12 cellular contexts compared by ENCODE assay signal in the genomic region with DNA sequence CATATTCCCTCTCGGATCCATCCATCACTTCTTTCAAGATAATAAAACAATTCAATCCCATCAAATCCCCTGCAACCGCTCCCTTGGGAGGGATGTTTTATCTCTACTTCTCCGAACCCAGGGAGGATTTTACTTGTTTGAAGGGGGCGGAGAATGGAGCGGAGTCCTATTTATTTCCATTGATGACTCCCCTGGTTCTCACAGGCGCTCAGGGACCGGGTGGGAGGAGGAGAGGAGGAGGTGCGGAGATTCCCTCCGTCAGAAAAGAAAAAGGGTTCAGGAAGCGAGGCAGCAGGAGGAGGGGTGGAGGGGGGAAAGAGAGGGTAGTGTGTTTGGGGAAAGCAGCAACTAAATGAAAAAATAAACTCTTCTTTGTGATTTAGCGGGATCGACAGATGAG. TPM values are rescaled to one million over a fixed set of nuclear protein-coding genes. Genes with fewer than 3 reads are reported as not detected.
DNase-seq lines count a peak whose midpoint lies in the region; ATAC-seq, FAIRE-seq and TF ChIP-seq lines count a peak whose summit lies in the region.
"Had no signal": no experiment of that assay in that cellular context is flagged by ENCODE, and none has a peak within 500 bp of the region (broad histone marks: within the 10 kb centered on the region; RNA-seq: fewer than 3 reads in every experiment).

No MANE protein-coding gene starts in this region.

- POLR2A ChIA-PET in T-cell (lab: Charles Lee) = no interaction called here

- H2BK12ac ChIP-seq in trophoblast cell (ENCODE audit: low read length) = no peak overlapping the region

- no peak for FAIRE-seq in pancreas (lab: Jason Lieb, UNC)
- FAIRE-seq: G401.6 had no signal

- peaks cover 50 to 58% of the 10 kb centered on the region in 2 donors for H3K27me3 Mint-ChIP-seq in T-cell

- H2AFZ ChIP-seq in trophoblast cell (ENCODE audit: insufficient read depth, low read length, poor library complexity) = no peak overlapping the region

- no peak overlapping the region for H2BK120ac ChIP-seq in trophoblast cell (ENCODE audit: insufficient read depth, low read length, poor library complexity)

- intact Hi-C loops in left ventricle myocardium inferior (cut with micrococcal nuclease) = no loop called here
- intact Hi-C loops in pancreas (cut with DNase I) = no loop called here

- H3K79me1 ChIP-seq in trophoblast cell (ENCODE audit: low read length) = peaks cover 11% of the 10 kb centered on the region

- H3K14ac ChIP-seq in trophoblast cell (ENCODE audit: low read length) = no peak overlapping the region

- DNase-seq in T-cell = no peak
- DNase-seq in left ventricle myocardium inferior = no peak
- no peak for DNase-seq in trophoblast cell
- no peak for DNase-seq in NCI-H748 treated with DMSO at 0.1 percent for 48 hours (lab: John Stamatoyannopoulos, UW)
- no peak for DNase-seq in SKM-1 treated with dmso at 0.1 percent for 144 hours (lab: John Stamatoyannopoulos, UW; ENCODE audit: unreplicated experiment)
- no peak for DNase-seq in pancreas
- DNase-seq: kidney glomerular epithelial cell; stimulated activated CD4-positive, alpha-beta T cell treated with anti-CD3 and anti-CD28 coated beads, Interleukin-1b, Interleukin-23, amount 100 ng/mL, for 48 hours had no signal

- peaks cover 9% of the 10 kb centered on the region for H3K79me2 ChIP-seq in trophoblast cell (ENCODE audit: control insufficient read depth, insufficient read depth, low read length, poor library complexity)

- 100% methylated on average over 1 of the region's 12 CpGs for WGBS in trophoblast cell (ENCODE audit: extremely low coverage, insufficient coverage, insufficient read length)
- WGBS in pancreas, 2 donors = 81 to 86% methylated on average over 12 of the region's 12 CpGs

- H3K4me1 ChIP-seq in ES-I3 (ENCODE audit: insufficient read depth, low read length) = 0 out of 2 replicates have a peak, but pooled peaks cover 8% of the 10 kb centered on the region
- peaks cover 26% of the 10 kb centered on the region for H3K4me1 ChIP-seq in left ventricle myocardium inferior
- peaks cover 2 to 5% of the 10 kb centered on the region in 2 experiments for H3K4me1 ChIP-seq in trophoblast cell (ENCODE audit: control insufficient read depth in 1 of 2, insufficient read depth in 2 of 2, low read length in 2 of 2)
- H3K4me1 ChIP-seq in pancreas = peaks cover 0 to 12% (median 5%) of the 10 kb centered on the region in 3 donors

- no peak overlapping the region for H4K12ac ChIP-seq in trophoblast cell (ENCODE audit: low read depth, low read length)

- no peak overlapping the region for H3K4ac ChIP-seq in trophoblast cell (ENCODE audit: low read depth, low read length)

- H3K9me3 ChIP-seq in ES-I3 (ENCODE audit: control insufficient read depth, insufficient read depth, low read length) (no peaks in the 10 kb centered on the region), left ventricle myocardium inferior (replicated peaks) (no peaks in the 10 kb centered on the region), trophoblast cell (ENCODE audit: insufficient read depth, low read depth, low read length) (no peaks in the 10 kb centered on the region), pancreas (no peaks in the 10 kb centered on the region)

- H3K36me3 ChIP-seq in ES-I3 (ENCODE audit: insufficient read depth, low read length) (no peaks in the 10 kb centered on the region), left ventricle myocardium inferior (no peaks in the 10 kb centered on the region), trophoblast cell (ENCODE audit: control insufficient read depth in 1 of 2, insufficient read depth in 2 of 2, low read length in 2 of 2) (no peaks in the 10 kb centered on the region), pancreas (no peaks in the 10 kb centered on the region)

- CTCF ChIA-PET in T-cell (lab: Charles Lee) = no interaction called here

- H4K91ac ChIP-seq in trophoblast cell (ENCODE audit: low read depth, low read length) = no peak overlapping the region

- no peak overlapping the region for H3K18ac ChIP-seq in trophoblast cell (ENCODE audit: low read length)

- no peak overlapping the region for H2AK5ac ChIP-seq in trophoblast cell (ENCODE audit: low read length)

- no peak overlapping the region for H2BK5ac ChIP-seq in trophoblast cell (ENCODE audit: low read depth, low read length, poor library complexity)

- no peak overlapping the region for H3K23ac ChIP-seq in trophoblast cell (ENCODE audit: low read length)

- TF ChIP-seq CTCF in left ventricle myocardium inferior (IDR thresholded peaks at IDR 0.05; ENCODE audit: borderline replicate concordance) (no peak), pancreas (IDR thresholded peaks at IDR 0.05) (no peak)

- peak overlapping the region; percentile 80 for H3K4me3 ChIP-seq in left ventricle myocardium inferior
- H3K4me3 ChIP-seq in trophoblast cell (ENCODE audit: low read depth, low read length) = peak overlapping the region; percentile 63
- no peak overlapping the region for H3K4me3 ChIP-seq in pancreas

- H4K8ac ChIP-seq in trophoblast cell (ENCODE audit: low read depth, low read length) = no peak overlapping the region

- no peak overlapping the region for H3K27ac Mint-ChIP-seq in T-cell

- H3K36me3 Mint-ChIP-seq in T-cell = no peaks in the 10 kb centered on the region

- peak overlapping the region; percentile 82 for H3K27ac ChIP-seq in left ventricle myocardium inferior (replicated peaks)
- no peak overlapping the region for H3K27ac ChIP-seq in trophoblast cell (ENCODE audit: low read depth, low read length)
- H3K27ac ChIP-seq in pancreas = no peak overlapping the region
- H3K27ac ChIP-seq: VCaP had no signal

- H3K27me3 ChIP-seq in left ventricle myocardium inferior (ENCODE audit: low read depth) (peaks cover 11% of the 10 kb centered on the region), trophoblast cell (ENCODE audit: insufficient read depth, low read length) (peaks cover 19% of the 10 kb centered on the region), pancreas (peaks cover 0 to 7% (median 0%) of the 10 kb centered on the region in 4 donors)

- ATAC-seq in T-cell (replicated peaks in 1 of 4) = no peak
- ATAC-seq in activated CD4-positive, CD25-positive, alpha-beta regulatory T cell treated with anti-CD3 and anti-CD28 coated beads, Interleukin-2, amount 50 U/mL, for 24 hours = no peak
- ATAC-seq in pancreas = no peak

- H3K9ac ChIP-seq in ES-I3 (ENCODE audit: low read depth, low read length) (peak overlapping the region; percentile 90; the same call in 1 of the 2 replicates), trophoblast cell (ENCODE audit: low read length) (no peak overlapping the region)

- H3K4me1 Mint-ChIP-seq in T-cell = peaks cover 18 to 31% (median 28%) of the 10 kb centered on the region in 3 donors

- peak overlapping the region; percentile 86 for H3K4me2 ChIP-seq in trophoblast cell (ENCODE audit: low read length)

- peak overlapping the region in 2 of 3 donors; percentile 78 to 90 for H3K4me3 Mint-ChIP-seq in T-cell

- H3K9me3 Mint-ChIP-seq in T-cell = no peaks in the 10 kb centered on the region

RNA-seq across cellular contexts. Expression of a gene that starts 2.1 kb away (rescaled TPM):
- total RNA-seq in T-cell (under 1 TPM in 3 of 5 donors, not detected in 2; 0.36 to 0.47 (median 0.41) TPM), left ventricle myocardium inferior (6.8 TPM), pancreas (under 1 TPM; 0.12 to 0.43 (median 0.28) TPM)
- 34.7 and 38.2 TPM in 2 replicates for polyA plus RNA-seq in trophoblast cell (2013)
- polyA plus RNA-seq in pancreas = under 1 TPM; 0.19 to 0.40 TPM

Comparison
In these comparisons a context has a peak if more than half of its experiments do, and no peak if none do; other contexts are left out.
1. H3K4me3 ChIP-seq: peak in left ventricle myocardium inferior (single experiment) and trophoblast cell (single experiment); none in pancreas (0 of 4).